28 cellular contexts compared by ENCODE assay signal in the genomic region with DNA sequence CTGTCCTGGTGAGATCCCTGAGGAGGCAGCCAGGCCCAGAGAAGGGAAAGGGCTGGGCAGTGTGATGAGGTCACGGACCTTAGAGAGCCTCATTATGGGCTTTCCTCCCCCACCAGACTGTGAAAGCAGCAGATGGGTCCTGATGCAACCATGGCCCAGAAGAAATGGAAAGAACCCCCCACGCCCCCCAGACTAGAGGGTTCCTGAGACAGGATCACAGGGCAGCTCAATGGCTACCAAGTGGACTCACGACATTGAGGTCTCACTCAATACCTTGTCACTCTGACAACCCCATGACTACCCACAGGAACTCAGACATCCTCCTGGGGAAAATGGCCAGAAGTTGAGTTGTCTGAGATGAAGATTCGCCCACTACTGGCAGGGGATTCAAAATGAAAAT. TPM values are rescaled to one million over a fixed set of nuclear protein-coding genes. Genes with fewer than 3 reads are reported as not detected.
"Had no signal": no experiment of that assay in that cellular context is flagged by ENCODE, and none has a peak within 500 bp of the region (broad histone marks: within the 10 kb centered on the region; RNA-seq: fewer than 3 reads in every experiment).

No MANE protein-coding gene starts in this region.

- H3K36me3 Mint-ChIP-seq: naive B cell; naive thymus-derived CD8-positive, alpha-beta T cell; natural killer cell treated with Interleukin-12 subunit alpha and Interleukin-12 subunit beta and Interleukin-15 and Interleukin-18, amount 100 ng/mL, for 72 hours; stimulated activated effector memory CD8-positive, alpha-beta T cell treated with anti-CD3 and anti-CD28 coated beads, Interleukin-12 subunit alpha, Interleukin-12 subunit beta, amount 100 ng/mL, for 72 hours; stimulated activated naive B cell treated with anti-CD40 and anti-IgM and Interleukin-4, amounts not matched to agents 10 μg/mL and 1 μg/mL and 100 μg/mL, for 72 hours had no signal

- H3K4me1 Mint-ChIP-seq: naive B cell; stimulated activated naive B cell treated with anti-CD40 and anti-IgM and Interleukin-4, amounts not matched to agents 10 μg/mL and 1 μg/mL and 100 μg/mL, for 72 hours had no signal

- H3K4me3 Mint-ChIP-seq: naive B cell; naive thymus-derived CD8-positive, alpha-beta T cell; natural killer cell treated with Interleukin-12 subunit alpha and Interleukin-12 subunit beta and Interleukin-15 and Interleukin-18, amount 100 ng/mL, for 72 hours; nephron progenitor cell; neural crest cell; stimulated activated effector memory CD8-positive, alpha-beta T cell treated with anti-CD3 and anti-CD28 coated beads, Interleukin-12 subunit alpha, Interleukin-12 subunit beta, amount 100 ng/mL, for 72 hours; stimulated activated naive B cell treated with anti-CD40 and anti-IgM and Interleukin-4, amounts not matched to agents 10 μg/mL and 1 μg/mL and 100 μg/mL, for 72 hours; stimulated activated naive CD8-positive, alpha-beta T cell treated with anti-CD3 and anti-CD28 coated beads, Interleukin-15, Interleukin-2, amounts not matched to agents 100 ng/mL and 50 ng/mL, for 24 hours had no signal

- ATAC-seq: naive thymus-derived CD8-positive, alpha-beta T cell; natural killer cell treated with Interleukin-12 subunit alpha and Interleukin-12 subunit beta and Interleukin-15 and Interleukin-18, amount 100 ng/mL, for 72 hours; psoas muscle; right cardiac atrium; stimulated activated effector memory CD8-positive, alpha-beta T cell treated with anti-CD3 and anti-CD28 coated beads, Interleukin-12 subunit alpha, Interleukin-12 subunit beta, amount 100 ng/mL, for 72 hours; stimulated activated naive B cell treated with anti-CD40 and anti-IgM and Interleukin-4, amounts not matched to agents 10 μg/mL and 1 μg/mL and 100 μg/mL, for 72 hours had no signal

- H3K4me3 ChIP-seq: pancreas, psoas muscle, right lobe of liver, sigmoid colon, stomach, thoracic aorta, thyroid gland, tibial nerve, upper lobe of left lung, vagina had no signal

- H3K36me3 ChIP-seq: pancreas, right lobe of liver, sigmoid colon, stomach, thoracic aorta, thyroid gland, tibial nerve, upper lobe of left lung, vagina had no signal

- DNase-seq: naive B cell; naive thymus-derived CD8-positive, alpha-beta T cell; nephron progenitor cell; occipital lobe; psoas muscle; right cardiac atrium; right lobe of liver; sigmoid colon; small intestine; stimulated activated CD4-positive, alpha-beta T cell treated with anti-CD3 and anti-CD28 coated beads, Interleukin-15, amount 100 ng/mL, for 24 hours; stimulated activated CD4-positive, alpha-beta T cell treated with anti-CD3 and anti-CD28 coated beads, Interleukin-2, amount 100 ng/mL, for 24 hours; stimulated activated CD4-positive, alpha-beta T cell treated with anti-CD3 and anti-CD28 coated beads, Interleukin-2, amount 100 ng/mL, for 48 hours; stimulated activated CD4-positive, alpha-beta T cell treated with anti-CD3 and anti-CD28 coated beads, Interleukin-4, amount 100 ng/mL, for 24 hours; stimulated activated naive B cell treated with anti-CD40 and anti-IgM and Interleukin-4, amounts not matched to agents 10 μg/mL and 1 μg/mL and 100 μg/mL, for 72 hours; stimulated activated naive CD4-positive, alpha-beta T cell treated with Interleukin-2 at 50 U/mL for 16 hours; stomach; thyroid gland; trophoblast cell; upper lobe of left lung had no signal

- H3K27ac Mint-ChIP-seq: naive B cell; naive thymus-derived CD8-positive, alpha-beta T cell; natural killer cell treated with Interleukin-12 subunit alpha and Interleukin-12 subunit beta and Interleukin-15 and Interleukin-18, amount 100 ng/mL, for 72 hours; nephron progenitor cell; stimulated activated effector memory CD8-positive, alpha-beta T cell treated with anti-CD3 and anti-CD28 coated beads, Interleukin-12 subunit alpha, Interleukin-12 subunit beta, amount 100 ng/mL, for 72 hours; stimulated activated naive B cell treated with anti-CD40 and anti-IgM and Interleukin-4, amounts not matched to agents 10 μg/mL and 1 μg/mL and 100 μg/mL, for 72 hours; stimulated activated naive CD8-positive, alpha-beta T cell treated with anti-CD3 and anti-CD28 coated beads, Interleukin-15, Interleukin-2, amounts not matched to agents 100 ng/mL and 50 ng/mL, for 24 hours had no signal

- H3K4me1 ChIP-seq: psoas muscle, sigmoid colon, thyroid gland, tibial nerve, upper lobe of left lung, vagina had no signal

- H3K27me3 ChIP-seq: pancreas, right lobe of liver, thyroid gland, upper lobe of left lung, vagina had no signal

- H3K9me3 Mint-ChIP-seq: natural killer cell treated with Interleukin-12 subunit alpha and Interleukin-12 subunit beta and Interleukin-15 and Interleukin-18, amount 100 ng/mL, for 72 hours; nephron progenitor cell; neural crest cell; stimulated activated effector memory CD8-positive, alpha-beta T cell treated with anti-CD3 and anti-CD28 coated beads, Interleukin-12 subunit alpha, Interleukin-12 subunit beta, amount 100 ng/mL, for 72 hours; stimulated activated naive CD8-positive, alpha-beta T cell treated with anti-CD3 and anti-CD28 coated beads, Interleukin-15, Interleukin-2, amounts not matched to agents 100 ng/mL and 50 ng/mL, for 24 hours had no signal

- H3K9me3 ChIP-seq: pancreas, psoas muscle, right lobe of liver, sigmoid colon, stomach, thoracic aorta, thyroid gland, upper lobe of left lung, vagina had no signal

- H3K27ac ChIP-seq: pancreas, psoas muscle, right lobe of liver, sigmoid colon, stomach, thoracic aorta, thyroid gland, tibial nerve, upper lobe of left lung, vagina had no signal

RNA-seq across cellular contexts. Expression of a gene that starts 36.7 kb away (rescaled TPM):
- total RNA-seq: skeletal muscle tissue had no signal
